In the genomic region with DNA sequence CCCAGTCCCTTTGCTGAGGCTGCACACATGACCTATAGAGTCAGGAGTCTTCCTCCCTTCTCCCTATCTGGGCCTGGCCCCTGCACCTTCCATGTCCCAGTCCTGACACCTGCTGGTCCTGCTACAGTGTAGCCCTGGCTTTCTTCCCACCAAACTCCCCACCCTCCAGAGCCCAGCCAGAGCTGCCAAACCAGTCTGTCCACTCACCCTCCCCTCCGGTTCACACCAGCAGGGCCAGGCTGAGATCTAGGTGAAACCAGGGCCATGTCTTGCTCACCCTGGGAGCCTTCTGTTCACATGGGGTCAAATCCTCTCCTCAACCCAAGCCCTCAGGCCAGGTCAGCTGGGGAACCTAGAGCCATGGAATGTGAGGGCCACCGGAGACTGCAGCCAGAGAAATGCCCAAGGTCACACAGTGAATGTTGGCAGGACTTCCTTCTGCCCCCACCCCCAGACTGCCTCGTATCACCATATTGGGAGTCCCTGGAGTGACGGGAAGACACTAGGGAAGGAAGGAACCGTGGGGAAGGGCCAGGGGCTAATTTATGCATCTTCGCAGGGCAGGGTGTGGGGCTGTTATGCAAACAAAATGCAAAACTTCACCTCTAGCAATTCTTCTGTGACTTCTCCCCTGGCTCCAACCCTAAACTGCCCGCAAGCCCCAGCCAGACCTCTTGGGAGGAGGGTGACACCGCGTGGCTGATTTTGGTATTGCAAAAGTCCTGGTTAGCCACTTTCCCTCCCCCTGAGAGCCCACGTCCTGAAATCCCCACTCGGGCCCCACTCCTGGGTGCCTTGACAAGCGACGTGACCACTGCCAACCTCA, we compare ENCODE assay signal across 8 cellular contexts. TPM values are rescaled to one million over a fixed set of nuclear protein-coding genes. Genes with fewer than 3 reads are reported as not detected.
DNase-seq lines count a peak whose midpoint lies in the region; ATAC-seq and TF ChIP-seq lines count a peak whose summit lies in the region.

No MANE protein-coding gene starts in this region.

- no peaks in the 10 kb centered on the region for H3K9me3 Mint-ChIP-seq in activated CD4-positive, alpha-beta T cell treated with anti-CD3 and anti-CD28 coated beads for 36 hours (ENCODE audit: low read depth)

- intact Hi-C loops in activated CD4-positive, alpha-beta T cell treated with anti-CD3 and anti-CD28 coated beads for 36 hours (cut with DNase I, micrococcal nuclease) = loop anchor here (1.0 to 2.0 kb wide), 4 partner anchors 81 to 203 kb away; partner anchors contain the start of gene RUFY4 (in 1 of the 2)

- peaks cover 50% of the 10 kb centered on the region for H3K36me3 ChIP-seq in BE2C

- ATAC-seq in GM21515 (IDR thresholded peaks at IDR 0.05; ENCODE audit: unreplicated experiment) (peak; percentile 73), left lobe of liver (peak; percentile 91)
- peak; percentile 68 for ATAC-seq in activated CD4-positive, alpha-beta T cell treated with anti-CD3 and anti-CD28 coated beads for 36 hours

- no peak overlapping the region for H3K4me3 ChIP-seq in BE2C (ENCODE audit: low read depth, low read length)

- no peak overlapping the region for H3K27ac Mint-ChIP-seq in activated CD4-positive, alpha-beta T cell treated with anti-CD3 and anti-CD28 coated beads for 36 hours

- H3K4me1 Mint-ChIP-seq in activated CD4-positive, alpha-beta T cell treated with anti-CD3 and anti-CD28 coated beads for 36 hours = peaks cover 5% of the 10 kb centered on the region

- H3K27me3 ChIP-seq in BE2C = no peaks in the 10 kb centered on the region

- peak; percentile 89 for TF ChIP-seq CTCF in BE2C (IDR thresholded peaks at IDR 0.05; ENCODE audit: low read depth, low read length)

- peaks cover 4% of the 10 kb centered on the region for H3K27me3 Mint-ChIP-seq in activated CD4-positive, alpha-beta T cell treated with anti-CD3 and anti-CD28 coated beads for 36 hours

- POLR2A ChIA-PET in activated CD4-positive, alpha-beta T cell treated with anti-CD3 and anti-CD28 coated beads for 36 hours (lab: Charles Lee) = no interaction called here

- peaks cover 9% of the 10 kb centered on the region for H3K4me1 ChIP-seq in BE2C

- peak; percentile 84 for DNase-seq in BE2C
- DNase-seq in NCI-H2107 treated with DMSO at 0.1 percent for 48 hours (lab: John Stamatoyannopoulos, UW; ENCODE audit: unreplicated experiment) = peak; percentile 37
- DNase-seq in activated CD4-positive, alpha-beta T cell treated with anti-CD3 and anti-CD28 coated beads for 36 hours = peak; percentile 87
- DNase-seq in dermis blood vessel endothelial cell = peak; percentile 84
- peak; percentile 87 for DNase-seq in left lobe of liver (ENCODE audit: low spot score)
- DNase-seq in stimulated activated CD4-positive, alpha-beta T cell treated with anti-CD3 and anti-CD28 coated beads, Interleukin-4, amount 100 ng/mL, for 1 hour = peak; percentile 67
- DNase-seq in D341Med (ENCODE audit: low spot score) = no peak

- CTCF ChIA-PET in activated CD4-positive, alpha-beta T cell treated with anti-CD3 and anti-CD28 coated beads for 36 hours (lab: Charles Lee) = interaction anchor here (0.6 to 6.2 kb wide), 9 partner anchors 8 to 764 kb away, joined by 3 to 105 read pairs (median 4); no protein-coding TSS in a partner anchor

- H3K9me3 ChIP-seq in BE2C = no peaks in the 10 kb centered on the region

- H3K36me3 Mint-ChIP-seq in activated CD4-positive, alpha-beta T cell treated with anti-CD3 and anti-CD28 coated beads for 36 hours (ENCODE audit: low read depth) = no peaks in the 10 kb centered on the region

- no peak overlapping the region for H3K4me3 Mint-ChIP-seq in activated CD4-positive, alpha-beta T cell treated with anti-CD3 and anti-CD28 coated beads for 36 hours

RNA-seq across cellular contexts. Expression of gene TNS1, which starts 14.6 kb away (rescaled TPM):
- 65.0 TPM for polyA plus RNA-seq in BE2C (2012; ENCODE audit: insufficient read depth, insufficient read length, low read depth)
- under 1 TPM; 0.64 to 0.88 TPM for total RNA-seq in activated CD4-positive, alpha-beta T cell treated with anti-CD3 and anti-CD28 coated beads for 36 hours
- 45.8 and 65.6 TPM in 2 replicates for total RNA-seq in dermis blood vessel endothelial cell
- total RNA-seq in left lobe of liver = 102 TPM

Comparison
In these comparisons a context has a peak if more than half of its experiments do, and no peak if none do; other contexts are left out.
1. RNA of gene TNS1, which starts 14.6 kb away (total RNA-seq): 102 TPM in left lobe of liver (single experiment) and 45.8 to 65.6 TPM in dermis blood vessel endothelial cell; 0.64 to 0.88 TPM in activated CD4-positive, alpha-beta T cell treated with anti-CD3 and anti-CD28 coated beads for 36 hours; every median in the first group is over 10 times any median in the second.
2. Peak in every context shown above with its lines, with median percentiles within 50 percentile points of each other: ATAC-seq.